ENCODE assay signal across 2 cellular contexts in the genomic region with DNA sequence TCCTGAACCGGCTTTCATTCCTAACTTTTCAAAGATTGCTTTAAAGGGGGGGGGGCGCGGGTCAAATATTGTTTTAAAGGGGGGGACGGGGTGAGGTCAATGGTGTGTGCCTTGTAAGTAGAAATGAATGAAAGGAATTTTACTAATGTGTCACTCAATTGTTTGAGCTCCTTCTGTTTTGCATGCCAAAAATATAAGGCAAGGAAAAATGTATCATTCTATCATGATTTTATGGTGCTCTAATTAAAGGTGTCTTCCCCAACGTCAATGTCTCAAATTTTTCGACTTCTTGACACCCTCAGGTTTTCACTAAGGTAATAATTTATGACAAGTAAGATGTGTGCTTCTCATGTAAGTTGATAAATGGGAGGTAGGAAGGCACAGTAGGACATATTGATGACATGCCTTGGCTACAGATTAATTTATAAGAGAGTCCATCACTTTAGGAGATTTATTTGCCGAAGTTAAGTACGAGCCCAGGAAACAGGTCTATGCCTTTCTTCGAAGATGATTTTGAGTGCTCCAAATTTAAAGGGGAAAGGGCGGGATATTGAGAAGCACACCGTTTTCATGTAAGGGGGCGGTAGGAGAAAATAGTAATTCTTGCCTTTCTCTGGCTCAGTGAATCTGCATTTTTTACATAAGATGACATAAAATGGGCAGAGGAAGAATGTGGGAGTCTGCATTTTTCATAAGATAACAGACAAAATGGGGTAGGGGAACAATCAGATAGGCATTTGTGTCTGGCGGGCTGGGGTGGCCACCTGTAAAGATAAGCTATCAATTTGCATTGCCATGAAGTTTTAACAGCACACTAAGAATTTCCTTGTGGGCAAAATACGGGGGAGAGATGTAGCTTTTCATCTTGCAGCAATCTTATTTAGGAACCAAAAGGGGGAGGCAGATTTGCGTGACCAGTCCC.
A peak's percentile ranks its signal among the peaks of the same experiment; 100 is the strongest.
TF ChIP-seq lines count a peak whose summit lies in the region.

No MANE protein-coding gene starts in this region.

TF ChIP-seq in SK-N-SH, 30 proteins besides CTCF, POLR2A, EP300 and RAD21 (continued from another document):
- TF ChIP-seq, protein P1, sequence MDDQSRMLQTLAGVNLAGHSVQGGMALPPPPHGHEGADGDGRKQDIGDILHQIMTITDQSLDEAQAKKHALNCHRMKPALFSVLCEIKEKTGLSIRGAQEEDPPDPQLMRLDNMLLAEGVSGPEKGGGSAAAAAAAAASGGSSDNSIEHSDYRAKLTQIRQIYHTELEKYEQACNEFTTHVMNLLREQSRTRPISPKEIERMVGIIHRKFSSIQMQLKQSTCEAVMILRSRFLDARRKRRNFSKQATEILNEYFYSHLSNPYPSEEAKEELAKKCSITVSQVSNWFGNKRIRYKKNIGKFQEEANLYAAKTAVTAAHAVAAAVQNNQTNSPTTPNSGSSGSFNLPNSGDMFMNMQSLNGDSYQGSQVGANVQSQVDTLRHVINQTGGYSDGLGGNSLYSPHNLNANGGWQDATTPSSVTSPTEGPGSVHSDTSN (IDR thresholded peaks at IDR 0.05) = 0 out of 2 replicates have a peak, but pooled peaks have one; percentile 21

TF ChIP-seq in SK-N-SH treated with all-trans-retinoic acid at 6 μM for 48 hours, 23 proteins besides CTCF, POLR2A, EP300 and RAD21 (continued from another document):
- TF ChIP-seq, protein P2, sequence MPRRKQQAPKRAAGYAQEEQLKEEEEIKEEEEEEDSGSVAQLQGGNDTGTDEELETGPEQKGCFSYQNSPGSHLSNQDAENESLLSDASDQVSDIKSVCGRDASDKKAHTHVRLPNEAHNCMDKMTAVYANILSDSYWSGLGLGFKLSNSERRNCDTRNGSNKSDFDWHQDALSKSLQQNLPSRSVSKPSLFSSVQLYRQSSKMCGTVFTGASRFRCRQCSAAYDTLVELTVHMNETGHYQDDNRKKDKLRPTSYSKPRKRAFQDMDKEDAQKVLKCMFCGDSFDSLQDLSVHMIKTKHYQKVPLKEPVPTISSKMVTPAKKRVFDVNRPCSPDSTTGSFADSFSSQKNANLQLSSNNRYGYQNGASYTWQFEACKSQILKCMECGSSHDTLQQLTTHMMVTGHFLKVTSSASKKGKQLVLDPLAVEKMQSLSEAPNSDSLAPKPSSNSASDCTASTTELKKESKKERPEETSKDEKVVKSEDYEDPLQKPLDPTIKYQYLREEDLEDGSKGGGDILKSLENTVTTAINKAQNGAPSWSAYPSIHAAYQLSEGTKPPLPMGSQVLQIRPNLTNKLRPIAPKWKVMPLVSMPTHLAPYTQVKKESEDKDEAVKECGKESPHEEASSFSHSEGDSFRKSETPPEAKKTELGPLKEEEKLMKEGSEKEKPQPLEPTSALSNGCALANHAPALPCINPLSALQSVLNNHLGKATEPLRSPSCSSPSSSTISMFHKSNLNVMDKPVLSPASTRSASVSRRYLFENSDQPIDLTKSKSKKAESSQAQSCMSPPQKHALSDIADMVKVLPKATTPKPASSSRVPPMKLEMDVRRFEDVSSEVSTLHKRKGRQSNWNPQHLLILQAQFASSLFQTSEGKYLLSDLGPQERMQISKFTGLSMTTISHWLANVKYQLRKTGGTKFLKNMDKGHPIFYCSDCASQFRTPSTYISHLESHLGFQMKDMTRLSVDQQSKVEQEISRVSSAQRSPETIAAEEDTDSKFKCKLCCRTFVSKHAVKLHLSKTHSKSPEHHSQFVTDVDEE (CRISPR knock-in tag; IDR thresholded peaks at IDR 0.05) = no peak
- no peak for TF ChIP-seq TCF4 (CRISPR knock-in tag; IDR thresholded peaks at IDR 0.05; ENCODE audit: borderline replicate concordance)
- TF ChIP-seq ZFP30 (CRISPR knock-in tag; IDR thresholded peaks at IDR 0.05) = no peak
- TF ChIP-seq ZNF70 (CRISPR knock-in tag; IDR thresholded peaks at IDR 0.05) = no peak
